Comparison of ENCODE assay signal across 21 cellular contexts in the genomic region with DNA sequence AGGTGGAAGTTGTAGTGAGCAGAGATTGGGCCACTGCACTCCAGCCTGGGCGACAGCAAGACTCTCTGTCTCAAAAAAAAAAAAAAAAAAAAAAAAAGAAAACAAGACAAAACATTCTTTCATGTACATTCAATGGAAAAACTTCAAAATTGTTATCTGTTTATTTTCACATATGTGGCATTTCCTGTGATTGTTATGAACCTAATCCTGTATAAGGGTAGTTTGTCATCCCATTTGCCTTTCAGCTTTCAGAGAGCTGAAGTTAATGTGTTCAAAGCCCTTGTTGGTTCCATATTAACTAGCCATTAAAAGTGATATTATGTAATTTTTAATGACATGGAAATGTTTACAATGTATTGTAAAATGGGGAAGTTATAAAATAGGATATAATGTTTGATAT. TPM values are rescaled to one million over a fixed set of nuclear protein-coding genes. Genes with fewer than 3 reads are reported as not detected.
DNase-seq lines count a peak whose midpoint lies in the region; FAIRE-seq and TF ChIP-seq lines count a peak whose summit lies in the region.
"Had no signal": no experiment of that assay in that cellular context is flagged by ENCODE, and none has a peak within 500 bp of the region (broad histone marks: within the 10 kb centered on the region; RNA-seq: fewer than 3 reads in every experiment).

No MANE protein-coding gene starts in this region.

- H3K27me3 Mint-ChIP-seq in osteocyte (ENCODE audit: unreplicated experiment), result no peaks in the 10 kb centered on the region
- H3K27me3 Mint-ChIP-seq: B cell; CD4-positive, CD25-positive, alpha-beta regulatory T cell had no signal

- FAIRE-seq in endothelial cell of umbilical vein (lab: Jason Lieb, UNC), result peak; percentile 58
- FAIRE-seq: GM12878, GM18507 had no signal

- H3K4me1 ChIP-seq in SJSA1 (replicated peaks) (peaks cover 32% of the 10 kb centered on the region), endothelial cell of umbilical vein (ENCODE audit: control insufficient read depth, extremely low read depth, insufficient read depth, low read length) (peaks cover 12% of the 10 kb centered on the region), subcutaneous abdominal adipose tissue (ENCODE audit: control insufficient read depth in 5 of 5, insufficient read depth in 5 of 5, low read length in 5 of 5) (peaks cover 0 to 19% (median 8%) of the 10 kb centered on the region in 5 donors)
- H3K4me1 ChIP-seq: Caco-2 had no signal

- peak overlapping the region; percentile 2; the same call in 1 of the 2 replicates for H3K27ac ChIP-seq in SJSA1
- H3K27ac ChIP-seq in endothelial cell of umbilical vein (ENCODE audit: insufficient read depth, low read depth, low read length), result peak overlapping the region; percentile 28
- peak overlapping the region; percentile 13 for H3K27ac ChIP-seq in subcutaneous abdominal adipose tissue (ENCODE audit: low read depth, low read length)
- H3K27ac ChIP-seq: BLaER1, C4-2B had no signal

- TF ChIP-seq CTCF in endothelial cell of umbilical vein (IDR thresholded peaks at IDR 0.05; ENCODE audit: extremely low read depth in 1 of 2, insufficient read depth in 1 of 2, low read depth in 1 of 2, low read length in 2 of 2), result no peak
- no peak for TF ChIP-seq CTCF in osteocyte (IDR thresholded peaks at IDR 0.05)

- no peak overlapping the region for H3K27ac Mint-ChIP-seq in osteocyte (ENCODE audit: unreplicated experiment)
- H3K27ac Mint-ChIP-seq: B cell; CD4-positive, CD25-positive, alpha-beta regulatory T cell; CD8-positive, alpha-beta T cell; GM23338; H9 had no signal

- H3K4me3 Mint-ChIP-seq in osteocyte (ENCODE audit: unreplicated experiment), result no peak overlapping the region
- H3K4me3 Mint-ChIP-seq: B cell; CD4-positive, CD25-positive, alpha-beta regulatory T cell; CD8-positive, alpha-beta T cell; GM23338; H9 had no signal

- no peaks in the 10 kb centered on the region for H3K9me3 ChIP-seq in SJSA1 (replicated peaks)
- no peaks in the 10 kb centered on the region for H3K9me3 ChIP-seq in endothelial cell of umbilical vein (replicated peaks; ENCODE audit: control insufficient read depth, insufficient read depth, low read length)
- no peaks in the 10 kb centered on the region for H3K9me3 ChIP-seq in subcutaneous abdominal adipose tissue (ENCODE audit: control insufficient read depth in 5 of 5, low read length in 5 of 5)
- H3K9me3 ChIP-seq: BLaER1, Caco-2 had no signal

- CTCF ChIA-PET in endothelial cell of umbilical vein (lab: Charles Lee), result interaction anchor here (0.7 to 2.0 kb wide), 5 partner anchors 15 to 169 kb away, joined by 3 to 8 read pairs (median 3); partner anchors contain the start of gene NCK1

- dilution Hi-C loops in endothelial cell of umbilical vein (cut with MboI; ENCODE audit: extremely low pct_ligation_motif_present, low sequenced_read_pairs), result no loop called here

- DNase-seq in EH (ENCODE audit: low read depth), result peak; percentile 3
- peak in 1 of 2 experiments; percentile 47 for DNase-seq in SJSA1 (ENCODE audit: low read depth in 1 of 2, low spot score in 2 of 2)
- DNase-seq in endothelial cell of umbilical vein (ENCODE audit: low read depth, low spot score), result peak; percentile 47
- DNase-seq in osteocyte (ENCODE audit: extremely low spot score, unreplicated experiment), result no peak
- DNase-seq in NCI-H748 treated with DMSO at 0.1 percent for 48 hours (lab: John Stamatoyannopoulos, UW), result no peak
- DNase-seq in NCI-H524 (lab: John Stamatoyannopoulos, UW), result no peak
- DNase-seq: Caco-2; CD4-positive, CD25-positive, alpha-beta regulatory T cell; CD8-positive, alpha-beta T cell; DMS153; DND-41; EL; GDM1; H9 had no signal

- H3K9me3 Mint-ChIP-seq in osteocyte (ENCODE audit: unreplicated experiment), result no peaks in the 10 kb centered on the region
- H3K9me3 Mint-ChIP-seq: CD4-positive, CD25-positive, alpha-beta regulatory T cell; CD8-positive, alpha-beta T cell; GM23338; H9 had no signal

- no peak overlapping the region for H2AFZ ChIP-seq in endothelial cell of umbilical vein (ENCODE audit: low read depth, low read length)
- H2AFZ ChIP-seq: GM23338 had no signal

- H3K9me1 ChIP-seq in endothelial cell of umbilical vein (replicated peaks; ENCODE audit: control insufficient read depth, extremely low read depth, insufficient read depth, low read length), result no peaks in the 10 kb centered on the region

- no peak overlapping the region for H3K4me2 ChIP-seq in endothelial cell of umbilical vein (ENCODE audit: insufficient read depth, low read length)
- H3K4me2 ChIP-seq: BLaER1, GM23338 had no signal

- H3K36me3 ChIP-seq in SJSA1 (peaks cover 15% of the 10 kb centered on the region; the same call in 1 of the 2 replicates), endothelial cell of umbilical vein (ENCODE audit: control insufficient read depth in 2 of 2, extremely low read depth in 1 of 2, insufficient read depth in 2 of 2, low read length in 2 of 2) (no peaks in the 10 kb centered on the region), subcutaneous abdominal adipose tissue (ENCODE audit: control insufficient read depth in 5 of 5, insufficient read depth in 5 of 5, low read length in 5 of 5) (peaks cover 0 to 3% (median 0%) of the 10 kb centered on the region in 5 donors)

- no TSS peak for BruUV-seq in endothelial cell of umbilical vein (replicated peaks; lab: Mats Ljungman, UMichigan)

- H3K27me3 ChIP-seq in SJSA1 (replicated peaks) (no peaks in the 10 kb centered on the region), endothelial cell of umbilical vein (ENCODE audit: control insufficient read depth in 2 of 2, insufficient read depth in 2 of 2, low read length in 2 of 2) (no peaks in the 10 kb centered on the region), subcutaneous abdominal adipose tissue (ENCODE audit: control insufficient read depth in 5 of 5, insufficient read depth in 4 of 5, low read length in 5 of 5) (no peaks in the 10 kb centered on the region)
- H3K27me3 ChIP-seq: BLaER1 had no signal

- peaks cover under 1% of the 10 kb centered on the region for H3K4me1 Mint-ChIP-seq in osteocyte (ENCODE audit: unreplicated experiment)
- H3K4me1 Mint-ChIP-seq: B cell had no signal

- H3K4me3 ChIP-seq in SJSA1 (no peak overlapping the region), endothelial cell of umbilical vein (replicated peaks in 1 of 3; ENCODE audit: insufficient read depth in 1 of 3, low read depth in 1 of 3, low read length in 3 of 3) (no peak overlapping the region), subcutaneous abdominal adipose tissue (ENCODE audit: low read depth in 1 of 5, low read length in 5 of 5) (no peak overlapping the region)
- H3K4me3 ChIP-seq: BLaER1, GM12878, GM23338 had no signal

- H4K20me1 ChIP-seq in endothelial cell of umbilical vein (replicated peaks; ENCODE audit: control insufficient read depth, extremely low read depth, insufficient read depth, low read length), result no peaks in the 10 kb centered on the region
- H4K20me1 ChIP-seq: BLaER1 had no signal

- peaks cover 31% of the 10 kb centered on the region for H3K79me2 ChIP-seq in endothelial cell of umbilical vein (ENCODE audit: control insufficient read depth, insufficient read depth, low read length)

- intact Hi-C loops in endothelial cell of umbilical vein (cut with micrococcal nuclease), result no loop called here

- POLR2A ChIA-PET in endothelial cell of umbilical vein (lab: Charles Lee), result interaction anchor here (1.6 kb wide), 1 partner anchor 17 kb away, joined by 4 read pairs; the partner anchor contains the start of gene NCK1

- no peak overlapping the region for H3K9ac ChIP-seq in endothelial cell of umbilical vein (replicated peaks; ENCODE audit: extremely low read depth, insufficient read depth, low read length)
- no peak overlapping the region for H3K9ac ChIP-seq in subcutaneous abdominal adipose tissue (ENCODE audit: low read length in 5 of 5)
- H3K9ac ChIP-seq: BLaER1 had no signal

- peaks cover 13% of the 10 kb centered on the region for H3K36me3 Mint-ChIP-seq in osteocyte (ENCODE audit: unreplicated experiment)

- no peak for TF ChIP-seq POLR2A in endothelial cell of umbilical vein (IDR thresholded peaks at IDR 0.05; ENCODE audit: low read depth, low read length)

TF ChIP-seq in endothelial cell of umbilical vein, 7 proteins besides CTCF, POLR2A, EP300 and RAD21:
- peak; percentile 23 for TF ChIP-seq JUN (IDR thresholded peaks at IDR 0.05; ENCODE audit: borderline replicate concordance, insufficient read depth, insufficient read length, low read depth)
- TF ChIP-seq GATA2 (IDR thresholded peaks at IDR 0.05; ENCODE audit: insufficient read depth, insufficient read length, low read depth, low read length), result no peak
TF ChIP-seq in endothelial cell of umbilical vein: peak in this region for 1.

RNA-seq across cellular contexts. Expression of gene NCK1, which starts 17.3 kb away (rescaled TPM):
- total RNA-seq in SJSA1 (2014; rRNA removed; shearing (Covaris generic)), result 42.2 and 69.3 TPM in 2 replicates
- total RNA-seq in endothelial cell of umbilical vein (45.1 and 52.2 TPM in 2 replicates), osteocyte (37.3 and 38.6 TPM in 2 replicates)
- 13.6 and 19.3 TPM in 2 replicates for polyA plus RNA-seq in endothelial cell of umbilical vein
- 38.4 and 41.2 TPM in 2 replicates for polyA plus RNA-seq in endothelial cell of umbilical vein (2011; cell fraction: cytosol; rRNA removed)
- 34.6 and 44.7 TPM in 2 replicates for polyA plus RNA-seq in endothelial cell of umbilical vein (2011; cell fraction: nucleus; rRNA removed)
- 40.2 and 49.7 TPM in 2 replicates for polyA plus RNA-seq in endothelial cell of umbilical vein (2012)
- polyA minus RNA-seq in endothelial cell of umbilical vein, result 38.0 and 39.3 TPM in 2 replicates
- 23.4 TPM for polyA minus RNA-seq in endothelial cell of umbilical vein (2011; cell fraction: cytosol; rRNA and poly(A)+ RNA removed)
- polyA minus RNA-seq in endothelial cell of umbilical vein (2011; cell fraction: nucleus; rRNA and poly(A)+ RNA removed), result 62.4 and 73.0 TPM in 2 replicates

RNA-seq across cellular contexts. Expression of gene SLC35G2, which starts 25.8 kb away (rescaled TPM):
- 29.0 and 39.4 TPM in 2 replicates for total RNA-seq in SJSA1 (2014; rRNA removed; shearing (Covaris generic))
- 17.7 and 19.4 TPM in 2 replicates for total RNA-seq in endothelial cell of umbilical vein
- 19.6 and 23.9 TPM in 2 replicates for polyA plus RNA-seq in endothelial cell of umbilical vein
- polyA plus RNA-seq in endothelial cell of umbilical vein (2011; cell fraction: cytosol; rRNA removed), result 13.1 and 14.1 TPM in 2 replicates
- polyA plus RNA-seq in endothelial cell of umbilical vein (2011; cell fraction: nucleus; rRNA removed), result 48.0 and 48.6 TPM in 2 replicates
- 14.4 and 15.4 TPM in 2 replicates for polyA plus RNA-seq in endothelial cell of umbilical vein (2012)
- polyA minus RNA-seq in endothelial cell of umbilical vein, result 21.1 and 26.1 TPM in 2 replicates
- polyA minus RNA-seq in endothelial cell of umbilical vein (2011; cell fraction: cytosol; rRNA and poly(A)+ RNA removed), result 5.7 TPM
- polyA minus RNA-seq in endothelial cell of umbilical vein (2011; cell fraction: nucleus; rRNA and poly(A)+ RNA removed), result 23.6 and 25.1 TPM in 2 replicates
- 7.1 and 7.3 TPM in 2 replicates for total RNA-seq in osteocyte

Comparison
In these comparisons a context has a peak if more than half of its experiments do, and no peak if none do; other contexts are left out.
1. DNase-seq: peak in EH (single experiment) and endothelial cell of umbilical vein (single experiment); none in osteocyte (single experiment), NCI-H748 treated with DMSO at 0.1 percent for 48 hours (single experiment) and NCI-H524 (0 of 2).
2. Peak in every context shown above with its lines, with median percentiles within 50 percentile points of each other: H3K27ac ChIP-seq.